ENCODE assay signal across 21 cellular contexts in genomic region chr10:86035791-86036543, GRCh38.
A peak's percentile ranks its signal among the peaks of the same experiment; 100 is the strongest.
DNase-seq lines count a peak whose midpoint lies in the region; ATAC-seq and TF ChIP-seq lines count a peak whose summit lies in the region.
"Had no signal": no experiment of that assay in that cellular context is flagged by ENCODE, and none has a peak within 500 bp of the region (broad histone marks: within the 10 kb centered on the region; RNA-seq: fewer than 3 reads in every experiment).

No MANE protein-coding gene starts in this region.

- no peak overlapping the region for H4K8ac ChIP-seq in neuronal stem cell (ENCODE audit: low read depth, low read length)

- H4K91ac ChIP-seq in neuronal stem cell (ENCODE audit: low read depth, low read length, poor library complexity) = no peak overlapping the region

- H2AFZ ChIP-seq in neuronal stem cell (ENCODE audit: low read length) = no peak overlapping the region
- H2AFZ ChIP-seq: PC-9 had no signal

- no peak overlapping the region for H2BK12ac ChIP-seq in neuronal stem cell (ENCODE audit: low read length)

- no peak overlapping the region for H3K4me2 ChIP-seq in neuronal stem cell (ENCODE audit: insufficient read depth, low read length, poor library complexity, severe bottlenecking)
- H3K4me2 ChIP-seq: PC-9 had no signal

- TF ChIP-seq EP300 in stomach (IDR thresholded peaks at IDR 0.05) = no peak

- no peak overlapping the region for H3K9ac ChIP-seq in neuronal stem cell (ENCODE audit: low read depth, low read length, poor library complexity)

- H3K27ac ChIP-seq in neuronal stem cell (replicated peaks; ENCODE audit: low read length) (no peak overlapping the region), stomach (no peak overlapping the region)
- H3K27ac ChIP-seq: PC-9 had no signal

- TF ChIP-seq CTCF in stomach (IDR thresholded peaks at IDR 0.05) = no peak

- DNase-seq in NCI-H748 (lab: John Stamatoyannopoulos, UW; ENCODE audit: unreplicated experiment) (peak; percentile 35), NCI-H748 treated with DMSO at 0.1 percent for 48 hours (lab: John Stamatoyannopoulos, UW) (no peak), left ventricle myocardium superior (peak; percentile 49), neuronal stem cell (ENCODE audit: low spot score) (no peak), stomach (peak; percentile 30), HEK293T (ENCODE audit: extremely low spot score) (no peak)
- no peak for DNase-seq in activated CD8-positive, alpha-beta memory T cell treated with anti-CD3 and anti-CD28 coated beads, Interleukin-2, amount 50 U/mL, for 4 hours
- DNase-seq: BE2C; CD4-positive, CD25-positive, alpha-beta regulatory T cell; DND-41; H7; HFFc6; Kasumi-1; NCI-H1436 treated with DMSO at 0.1 percent for 48 hours; NCI-H1930; NCI-H446; NCI-H526; PC-9; RPMI8226 had no signal

- H2AK5ac ChIP-seq in neuronal stem cell (ENCODE audit: low read depth, low read length) = peak overlapping the region; percentile 37

- no peaks in the 10 kb centered on the region for H3K36me3 ChIP-seq in neuronal stem cell (replicated peaks in 1 of 2; ENCODE audit: control insufficient read depth in 2 of 2, insufficient read depth in 2 of 2, low read length in 2 of 2)
- H3K36me3 ChIP-seq in stomach = no peaks in the 10 kb centered on the region
- H3K36me3 ChIP-seq: BE2C had no signal

- H3K79me1 ChIP-seq in neuronal stem cell (ENCODE audit: low read depth, low read length) = no peaks in the 10 kb centered on the region

- H3K4me1 ChIP-seq in neuronal stem cell (ENCODE audit: control insufficient read depth in 2 of 2, insufficient read depth in 1 of 2, low read depth in 1 of 2, low read length in 2 of 2) = no peaks in the 10 kb centered on the region
- no peaks in the 10 kb centered on the region for H3K4me1 ChIP-seq in stomach
- H3K4me1 ChIP-seq: BE2C had no signal

- no peak overlapping the region for H2BK5ac ChIP-seq in neuronal stem cell (ENCODE audit: low read length)

- H3K23ac ChIP-seq in neuronal stem cell (ENCODE audit: low read depth, low read length, poor library complexity) = no peak overlapping the region

- H3K18ac ChIP-seq in neuronal stem cell (ENCODE audit: low read length) = peak overlapping the region; percentile 11

- no peak overlapping the region for H3K4me3 ChIP-seq in neuronal stem cell (ENCODE audit: low read length in 2 of 2)
- no peak overlapping the region for H3K4me3 ChIP-seq in stomach
- H3K4me3 ChIP-seq: GM12878, PC-9 had no signal

- no CpG with 5 or more reads among the region's 11 CpGs for WGBS in neuronal stem cell (ENCODE audit: extremely low coverage in 2 of 2, insufficient read length in 2 of 2, insufficient replicate concordance in 1 of 2), 2 donors
- 76 to 86% (median 77%) methylated on average over 11 of the region's 11 CpGs for WGBS in stomach, 5 donors

- H3K27me3 ChIP-seq in neuronal stem cell (ENCODE audit: control insufficient read depth in 3 of 3, insufficient read depth in 3 of 3, low read depth in 1 of 3, low read length in 3 of 3) (no peaks in the 10 kb centered on the region), stomach (no peaks in the 10 kb centered on the region)
- H3K27me3 ChIP-seq: BE2C had no signal

- no peak for TF ChIP-seq POLR2A in stomach (IDR thresholded peaks at IDR 0.05)

- no peak overlapping the region for H2BK120ac ChIP-seq in neuronal stem cell (ENCODE audit: low read depth, low read length)

- POLR2A ChIA-PET in HEK293T (lab: Yijun Ruan, JAX) = no interaction called here

- peak; percentile 77 for ATAC-seq in left ventricle myocardium superior
- ATAC-seq: GM12878, SK-N-SH treated with all-trans-retinoic acid at 6 μM for 48 hours had no signal

- H2BK15ac ChIP-seq in neuronal stem cell (ENCODE audit: low read length) = no peak overlapping the region

- CTCF ChIA-PET in HEK293T (lab: Yijun Ruan, JAX) = no interaction called here

- no peak overlapping the region for H3K14ac ChIP-seq in neuronal stem cell (ENCODE audit: low read length)

- intact Hi-C loops in left ventricle myocardium superior (cut with micrococcal nuclease) = no loop called here
- intact Hi-C loops in stomach (cut with DNase I; ENCODE audit: low total_unique reads) = no loop called here

- no peak overlapping the region for H3K4ac ChIP-seq in neuronal stem cell (ENCODE audit: low read length)

- H3K9me3 ChIP-seq in neuronal stem cell (replicated peaks in 1 of 2; ENCODE audit: control insufficient read depth in 2 of 2, insufficient read depth in 1 of 2, low read depth in 1 of 2, low read length in 2 of 2) = peaks cover 0 to 4% of the 10 kb centered on the region in 2 donors
- no peaks in the 10 kb centered on the region for H3K9me3 ChIP-seq in stomach
- H3K9me3 ChIP-seq: BE2C had no signal

TF ChIP-seq in HEK293T, 16 proteins besides CTCF, POLR2A, EP300 and RAD21:
- TF ChIP-seq NFRKB (IDR thresholded peaks at IDR 0.05) (no peak), HDGF (IDR thresholded peaks at IDR 0.05; ENCODE audit: borderline replicate concordance) (no peak), L3MBTL2 (conservative IDR thresholded peaks at IDR 0.05) (no peak), FOXA1 (IDR thresholded peaks at IDR 0.05) (no peak), FOXM1 (IDR thresholded peaks at IDR 0.05; ENCODE audit: borderline replicate concordance) (no peak), ARNT (IDR thresholded peaks at IDR 0.05) (no peak), SP1 (IDR thresholded peaks at IDR 0.05) (no peak), PKNOX1 (IDR thresholded peaks at IDR 0.05) (no peak), LEF1 (IDR thresholded peaks at IDR 0.05; ENCODE audit: borderline replicate concordance) (no peak), TARDBP (IDR thresholded peaks at IDR 0.05) (no peak), ELF4 (IDR thresholded peaks at IDR 0.05) (no peak), ZNF384 (IDR thresholded peaks at IDR 0.05) (no peak), BHLHE40 (IDR thresholded peaks at IDR 0.05; ENCODE audit: borderline replicate concordance) (no peak), FOXK2 (IDR thresholded peaks at IDR 0.05) (no peak), SUZ12 (IDR thresholded peaks at IDR 0.05) (no peak), CTBP1 (IDR thresholded peaks at IDR 0.05; ENCODE audit: borderline replicate concordance) (no peak)

Comparison
In these comparisons a context has a peak if more than half of its experiments do, and no peak if none do; other contexts are left out.
1. DNase-seq: peak in NCI-H748 (single experiment), left ventricle myocardium superior (single experiment) and stomach (single experiment); none in NCI-H748 treated with DMSO at 0.1 percent for 48 hours (single experiment), neuronal stem cell (single experiment), activated CD8-positive, alpha-beta memory T cell treated with anti-CD3 and anti-CD28 coated beads, Interleukin-2, amount 50 U/mL, for 4 hours (single experiment) and HEK293T (single experiment).